In the genomic region with DNA sequence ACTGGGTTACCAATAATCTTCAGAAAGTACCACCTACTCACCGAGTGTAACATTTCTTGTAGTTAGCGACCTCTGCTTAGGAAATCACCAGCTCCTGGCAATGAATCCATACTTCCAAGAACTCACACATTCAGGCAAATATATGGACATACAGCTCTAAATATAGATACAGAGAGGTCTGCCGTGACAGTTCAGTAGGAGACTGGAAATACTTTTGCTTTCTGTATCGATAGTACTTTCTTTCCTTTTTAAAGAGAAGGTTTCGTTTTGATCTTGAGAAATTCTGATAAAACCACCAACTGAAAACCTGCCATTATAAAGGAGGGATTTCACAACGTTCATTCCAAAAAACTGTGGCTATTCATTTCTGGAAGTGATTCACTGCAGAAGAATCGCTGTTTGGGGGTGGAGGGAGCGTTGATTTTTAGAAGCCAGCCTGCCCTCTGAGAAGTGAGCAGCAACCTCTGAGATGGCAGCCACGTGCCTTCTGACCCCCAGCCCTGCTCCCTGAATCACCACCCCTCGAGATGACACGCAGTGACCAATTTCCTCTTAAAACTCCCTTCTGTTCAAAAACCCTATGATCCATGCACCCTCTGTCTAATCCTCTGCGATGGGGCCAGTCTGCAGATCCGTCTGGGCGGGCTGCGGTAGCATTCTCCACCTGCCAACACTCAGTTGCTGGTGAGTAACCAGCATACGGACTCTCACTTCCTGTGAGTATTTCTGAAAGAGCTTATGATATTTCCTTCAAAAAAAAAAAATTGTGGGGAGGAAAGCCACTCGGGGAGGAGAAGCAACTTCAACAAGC, we compare ENCODE assay signal across 8 cellular contexts.
A peak's percentile ranks its signal among the peaks of the same experiment; 100 is the strongest.
DNase-seq lines count a peak whose midpoint lies in the region; ATAC-seq and TF ChIP-seq lines count a peak whose summit lies in the region.

No MANE protein-coding gene starts in this region.

- intact Hi-C loops in left cardiac atrium (cut with DNase I) = no loop called here

- H3K4me1 ChIP-seq in smooth muscle cell (ENCODE audit: low read depth) = peaks cover 26% of the 10 kb centered on the region

- peak overlapping the region; percentile 52 for H3K4me3 ChIP-seq in smooth muscle cell

- H3K27me3 ChIP-seq in smooth muscle cell (ENCODE audit: low read depth) = no peaks in the 10 kb centered on the region

- in situ Hi-C loops in SK-MEL-5 (cut with HindIII; ENCODE audit: low pct_unique_long_range_greater_than_20kb, low sequenced_read_pairs) = no loop called here

- H3K79me2 ChIP-seq in smooth muscle cell (ENCODE audit: low read depth) = peaks cover 38% of the 10 kb centered on the region

- peak overlapping the region; percentile 92 for H3K4me2 ChIP-seq in smooth muscle cell

- no peak for TF ChIP-seq CTCF in smooth muscle cell (IDR thresholded peaks at IDR 0.05; ENCODE audit: borderline replicate concordance, insufficient read depth, poor library complexity, severe bottlenecking)

- ATAC-seq in GM19351 (IDR thresholded peaks at IDR 0.05; ENCODE audit: unreplicated experiment) (peak; percentile 83), HG03457 (IDR thresholded peaks at IDR 0.05; ENCODE audit: unreplicated experiment) (peak; percentile 86), left cardiac atrium (peak; percentile 74 to 90)

- peak overlapping the region; percentile 99 for H3K27ac ChIP-seq in smooth muscle cell (ENCODE audit: low read depth)

- H3F3A ChIP-seq in smooth muscle cell (ENCODE audit: low read depth) = peaks cover 40% of the 10 kb centered on the region

- H2AFZ ChIP-seq in smooth muscle cell (ENCODE audit: low read depth) = no peak overlapping the region

- peak overlapping the region; percentile 97 for H3K9ac ChIP-seq in smooth muscle cell (ENCODE audit: low read depth)

- WGBS in smooth muscle cell (ENCODE audit: low lambda C conversion rate) = 1% methylated on average over 17 of the region's 17 CpGs

- DNase-seq in Ammon's horn (ENCODE audit: low spot score) (peak; percentile 55), SK-MEL-5 (ENCODE audit: low read depth, low spot score) (peak; percentile 98), left cardiac atrium (peak; percentile 79), smooth muscle cell (lab: John Stamatoyannopoulos, UW; ENCODE audit: unreplicated experiment) (peak; percentile 34), NCI-H2171 (lab: John Stamatoyannopoulos, UW) (no peak)
- DNase-seq in activated naive CD4-positive, alpha-beta T cell treated with anti-CD3 and anti-CD28 coated beads, Interleukin-2, amount 50 U/mL, for 16 hours = peak; percentile 84

- no peaks in the 10 kb centered on the region for H3K9me3 ChIP-seq in smooth muscle cell (replicated peaks; ENCODE audit: low read depth)

- no peaks in the 10 kb centered on the region for H3K36me3 ChIP-seq in smooth muscle cell (ENCODE audit: low read depth)

- peaks cover 4% of the 10 kb centered on the region for H4K20me1 ChIP-seq in smooth muscle cell (ENCODE audit: low read depth)
